Comparison of ENCODE assay signal across 8 cellular contexts in genomic region chr19:52453324-52454094, GRCh38. TPM values are rescaled to one million over a fixed set of nuclear protein-coding genes. Genes with fewer than 3 reads are reported as not detected.
DNase-seq lines count a peak whose midpoint lies in the region; ATAC-seq and TF ChIP-seq lines count a peak whose summit lies in the region.

Gene ZNF578, plus strand, starts transcription at chr19:52453553. Its CDS starts 48,293 bp downstream, at chr19:52501846.

- H3K36me3 Mint-ChIP-seq in activated T-cell treated with anti-CD3 and anti-CD28 coated beads, Interleukin-2, amount 50 U/mL, for 4 hours (ENCODE audit: insufficient read depth), result peaks cover 47% of the 10 kb centered on the region
- H3K36me3 Mint-ChIP-seq in naive B cell, result peaks cover 58 to 79% of the 10 kb centered on the region in 2 donors

- peaks cover 5% of the 10 kb centered on the region for H3K27me3 Mint-ChIP-seq in activated T-cell treated with anti-CD3 and anti-CD28 coated beads, Interleukin-2, amount 50 U/mL, for 4 hours (ENCODE audit: low read depth)
- peaks cover 11 to 33% (median 23%) of the 10 kb centered on the region in 3 donors for H3K27me3 Mint-ChIP-seq in naive B cell

- peaks cover 62% of the 10 kb centered on the region for H3K9me3 Mint-ChIP-seq in activated T-cell treated with anti-CD3 and anti-CD28 coated beads, Interleukin-2, amount 50 U/mL, for 4 hours
- peaks cover 41 to 97% (median 94%) of the 10 kb centered on the region in 7 donors for H3K9me3 Mint-ChIP-seq in naive B cell

- H3K27ac Mint-ChIP-seq in naive B cell, result peak within 1 kb of the TSS in 5 of 6 donors; percentile 24 to 79 (median 73)

- H3K9me3 ChIP-seq in BE2C, result peaks cover 7% of the 10 kb centered on the region
- H3K9me3 ChIP-seq in esophagus squamous epithelium, result peaks cover 5 to 87% (median 42%) of the 10 kb centered on the region in 3 donors

- H3K4me3 Mint-ChIP-seq in activated T-cell treated with anti-CD3 and anti-CD28 coated beads, Interleukin-2, amount 50 U/mL, for 4 hours, result peak within 1 kb of the TSS; percentile 81
- peak within 1 kb of the TSS; percentile 88 to 98 (median 92) for H3K4me3 Mint-ChIP-seq in naive B cell

- H3K36me3 ChIP-seq in BE2C (peaks cover 4% of the 10 kb centered on the region), esophagus squamous epithelium (peaks cover 4 to 27% (median 5%) of the 10 kb centered on the region in 3 donors)

- peak; percentile 80 to 85 for ATAC-seq in activated T-cell treated with anti-CD3 and anti-CD28 coated beads, Interleukin-2, amount 50 U/mL, for 4 hours
- peak; percentile 94 to 98 for ATAC-seq in naive B cell (ENCODE audit: low read depth in 2 of 2)
- ATAC-seq in HG03354 (IDR thresholded peaks at IDR 0.05; ENCODE audit: poor library complexity, severe bottlenecking, unreplicated experiment), result no peak

- TF ChIP-seq CTCF in BE2C (IDR thresholded peaks at IDR 0.05; ENCODE audit: low read depth, low read length) (0 out of 2 replicates have a peak, but pooled peaks have one; percentile 4), esophagus squamous epithelium (IDR thresholded peaks at IDR 0.05) (no peak)

- H3K4me1 ChIP-seq in BE2C (no peaks in the 10 kb centered on the region), esophagus squamous epithelium (peaks cover 0 to 9% (median 0%) of the 10 kb centered on the region in 3 donors)

- H3K27ac ChIP-seq in esophagus squamous epithelium, result no peak within 1 kb of the TSS

- H3K4me1 Mint-ChIP-seq in activated T-cell treated with anti-CD3 and anti-CD28 coated beads, Interleukin-2, amount 50 U/mL, for 4 hours (ENCODE audit: low read depth), result peaks cover 12% of the 10 kb centered on the region
- H3K4me1 Mint-ChIP-seq in naive B cell, result peaks cover 18 to 29% (median 24%) of the 10 kb centered on the region in 3 donors

- peak within 1 kb of the TSS; percentile 90 for H3K4me3 ChIP-seq in BE2C (ENCODE audit: low read depth, low read length)
- peak within 1 kb of the TSS; percentile 22 to 71 (median 54) for H3K4me3 ChIP-seq in esophagus squamous epithelium

- intact Hi-C loops in esophagus squamous epithelium (cut with DNase I), result no loop called here

- TF ChIP-seq POLR2A in esophagus squamous epithelium (IDR thresholded peaks at IDR 0.05), result no peak

- DNase-seq in BE2C, result peak; percentile 95
- peak; percentile 93 for DNase-seq in NCI-H2227 (lab: John Stamatoyannopoulos, UW; ENCODE audit: unreplicated experiment)
- DNase-seq in activated T-cell treated with anti-CD3 and anti-CD28 coated beads, Interleukin-2, amount 50 U/mL, for 4 hours, result peak; percentile 56
- peak; percentile 19 for DNase-seq in esophagus squamous epithelium (lab: John Stamatoyannopoulos, UW)
- DNase-seq in naive B cell, result peak; percentile 60
- peak; percentile 35 to 45 for DNase-seq in stimulated activated CD8-positive, alpha-beta memory T cell treated with anti-CD3 and anti-CD28 coated beads, Interleukin-7, amount 100 ng/mL, for 48 hours (ENCODE audit: extremely low read depth in 1 of 2, low read depth in 1 of 2)
- no peak for DNase-seq in NK-92 (lab: John Stamatoyannopoulos, UW; ENCODE audit: unreplicated experiment)

- H3K27me3 ChIP-seq in BE2C, result no peaks in the 10 kb centered on the region
- peaks cover 0 to 5% (median 0%) of the 10 kb centered on the region in 4 donors for H3K27me3 ChIP-seq in esophagus squamous epithelium

- WGBS in esophagus squamous epithelium, 2 donors, result 8 to 18% methylated on average over 14 to 44 of the region's 48 CpGs

RNA-seq across cellular contexts. Expression of gene ZNF578, which starts in this region (rescaled TPM):
- 2.0 TPM for polyA plus RNA-seq in BE2C (2012; ENCODE audit: insufficient read depth, insufficient read length, low read depth)
- total RNA-seq in activated T-cell treated with anti-CD3 and anti-CD28 coated beads, Interleukin-2, amount 50 U/mL, for 4 hours, result under 1 TPM; 0.08 to 0.35 (median 0.23) TPM
- 1 to 10 TPM in 1 of 4 donors, under 1 TPM in 2, not detected in 1; 0.18 to 1.5 (median 0.41) TPM for total RNA-seq in esophagus squamous epithelium
- polyA plus RNA-seq in naive B cell (ENCODE audit: low read depth in 6 of 6), result 10 to 100 TPM in 1 of 6 donors, 1 to 10 TPM in 5; 1.5 to 19.0 (median 6.1) TPM

Comparison
In these comparisons a context has a peak if more than half of its experiments do, and no peak if none do; other contexts are left out.
1. Peak in DNase-seq and ATAC-seq in activated T-cell treated with anti-CD3 and anti-CD28 coated beads, Interleukin-2, amount 50 U/mL, for 4 hours; RNA of the gene not detected or under 1 TPM.